8 cellular contexts compared by ENCODE assay signal in genomic region chr4:176321589-176321988, GRCh38. TPM values are rescaled to one million over a fixed set of nuclear protein-coding genes. Genes with fewer than 3 reads are reported as not detected.
A peak's percentile ranks its signal among the peaks of the same experiment; 100 is the strongest.
DNase-seq lines count a peak whose midpoint lies in the region; ATAC-seq and TF ChIP-seq lines count a peak whose summit lies in the region.

No MANE protein-coding gene starts in this region.

- peaks cover 3% of the 10 kb centered on the region; the same call in 1 of the 2 replicates for H3K4me1 ChIP-seq in iPS-20b (ENCODE audit: insufficient read depth, low read length)
- H3K4me1 ChIP-seq in thoracic aorta (ENCODE audit: control insufficient read depth in 1 of 2, low read depth in 2 of 2) = peaks cover 29 to 37% of the 10 kb centered on the region in 2 donors

- TF ChIP-seq CTCF in activated CD8-positive, alpha-beta T cell treated with anti-CD3 and anti-CD28 coated beads for 36 hours (IDR thresholded peaks at IDR 0.05) = no peak
- TF ChIP-seq CTCF in thoracic aorta (IDR thresholded peaks at IDR 0.05) = no peak

- CTCF ChIA-PET in activated CD8-positive, alpha-beta memory T cell treated with anti-CD3 and anti-CD28 coated beads, Interleukin-2, amount 10 ng/mL, durations not matched to agents 7 days and 5 days (lab: Charles Lee) = interaction anchor here (1.7 kb wide), 1 partner anchor 19 kb away, joined by 4 read pairs; no protein-coding TSS in a partner anchor
- CTCF ChIA-PET in activated CD8-positive, alpha-beta T cell treated with anti-CD3 and anti-CD28 coated beads for 36 hours (lab: Charles Lee) = interaction anchor here (1.4 kb wide), 1 partner anchor 19 kb away, joined by 3 read pairs; no protein-coding TSS in a partner anchor

- H3K4me3 Mint-ChIP-seq in activated CD8-positive, alpha-beta memory T cell treated with anti-CD3 and anti-CD28 coated beads, Interleukin-2, amount 10 ng/mL, durations not matched to agents 7 days and 5 days = peak overlapping the region; percentile 97
- H3K4me3 Mint-ChIP-seq in activated CD8-positive, alpha-beta T cell treated with anti-CD3 and anti-CD28 coated beads for 36 hours = peak overlapping the region; percentile 93

- no peaks in the 10 kb centered on the region for H3K9me3 Mint-ChIP-seq in activated CD8-positive, alpha-beta memory T cell treated with anti-CD3 and anti-CD28 coated beads, Interleukin-2, amount 10 ng/mL, durations not matched to agents 7 days and 5 days (ENCODE audit: low read depth)
- H3K9me3 Mint-ChIP-seq in activated CD8-positive, alpha-beta T cell treated with anti-CD3 and anti-CD28 coated beads for 36 hours = no peaks in the 10 kb centered on the region

- no peaks in the 10 kb centered on the region for H3K9me3 ChIP-seq in iPS-20b (ENCODE audit: insufficient read depth, low read depth, low read length)
- no peaks in the 10 kb centered on the region for H3K9me3 ChIP-seq in thoracic aorta

- peaks cover 23% of the 10 kb centered on the region for H3K36me3 Mint-ChIP-seq in activated CD8-positive, alpha-beta memory T cell treated with anti-CD3 and anti-CD28 coated beads, Interleukin-2, amount 10 ng/mL, durations not matched to agents 7 days and 5 days
- H3K36me3 Mint-ChIP-seq in activated CD8-positive, alpha-beta T cell treated with anti-CD3 and anti-CD28 coated beads for 36 hours (ENCODE audit: low read depth) = peaks cover 22% of the 10 kb centered on the region

- peaks cover 34% of the 10 kb centered on the region for H3K4me1 Mint-ChIP-seq in activated CD8-positive, alpha-beta memory T cell treated with anti-CD3 and anti-CD28 coated beads, Interleukin-2, amount 10 ng/mL, durations not matched to agents 7 days and 5 days
- H3K4me1 Mint-ChIP-seq in activated CD8-positive, alpha-beta T cell treated with anti-CD3 and anti-CD28 coated beads for 36 hours (ENCODE audit: low read depth) = peaks cover 34% of the 10 kb centered on the region

- POLR2A ChIA-PET in activated CD8-positive, alpha-beta T cell treated with anti-CD3 and anti-CD28 coated beads for 36 hours (lab: Charles Lee) = no interaction called here

- peak overlapping the region; percentile 95 for H3K27ac Mint-ChIP-seq in activated CD8-positive, alpha-beta memory T cell treated with anti-CD3 and anti-CD28 coated beads, Interleukin-2, amount 10 ng/mL, durations not matched to agents 7 days and 5 days
- H3K27ac Mint-ChIP-seq in activated CD8-positive, alpha-beta T cell treated with anti-CD3 and anti-CD28 coated beads for 36 hours = peak overlapping the region; percentile 93

- no peaks in the 10 kb centered on the region for H3K27me3 Mint-ChIP-seq in activated CD8-positive, alpha-beta memory T cell treated with anti-CD3 and anti-CD28 coated beads, Interleukin-2, amount 10 ng/mL, durations not matched to agents 7 days and 5 days
- H3K27me3 Mint-ChIP-seq in activated CD8-positive, alpha-beta T cell treated with anti-CD3 and anti-CD28 coated beads for 36 hours = no peaks in the 10 kb centered on the region

- intact Hi-C loops in activated CD8-positive, alpha-beta T cell treated with anti-CD3 and anti-CD28 coated beads for 36 hours (cut with micrococcal nuclease) = no loop called here

- H3K36me3 ChIP-seq in iPS-20b (ENCODE audit: insufficient read depth, low read depth, low read length) = 0 out of 2 replicates have a peak, but pooled peaks cover 3% of the 10 kb centered on the region
- no peaks in the 10 kb centered on the region for H3K36me3 ChIP-seq in thoracic aorta

- no peaks in the 10 kb centered on the region for H3K27me3 ChIP-seq in iPS-20b (ENCODE audit: insufficient read depth, low read length)
- H3K27me3 ChIP-seq in thoracic aorta (replicated peaks; ENCODE audit: insufficient read depth) = no peaks in the 10 kb centered on the region

- H3K27ac ChIP-seq in iPS-20b (ENCODE audit: low read length) = no peak overlapping the region
- H3K27ac ChIP-seq in thoracic aorta = peak overlapping the region; percentile 97 to 99

- H3K4me3 ChIP-seq in iPS-20b (ENCODE audit: low read length) = peak overlapping the region; percentile 86
- H3K4me3 ChIP-seq in thoracic aorta = peak overlapping the region; percentile 92

- H3K9ac ChIP-seq in iPS-20b (ENCODE audit: low read depth, low read length) = peak overlapping the region; percentile 14; the same call in 1 of the 2 replicates

- no peak for ATAC-seq in activated CD8-positive, alpha-beta memory T cell treated with anti-CD3 and anti-CD28 coated beads, Interleukin-2, amount 10 ng/mL, durations not matched to agents 7 days and 5 days
- no peak for ATAC-seq in activated CD8-positive, alpha-beta T cell treated with anti-CD3 and anti-CD28 coated beads for 36 hours
- ATAC-seq in thoracic aorta (ENCODE audit: insufficient number of reproducible peaks, low FRiP score, low read depth) (no peak), GM21786 (IDR thresholded peaks at IDR 0.05; ENCODE audit: unreplicated experiment) (no peak), GM21515 (IDR thresholded peaks at IDR 0.05; ENCODE audit: unreplicated experiment) (no peak)

- no peak for DNase-seq in activated CD8-positive, alpha-beta memory T cell treated with anti-CD3 and anti-CD28 coated beads, Interleukin-2, amount 10 ng/mL, durations not matched to agents 7 days and 5 days
- DNase-seq in activated CD8-positive, alpha-beta memory T cell treated with anti-CD3 and anti-CD28 coated beads, Interleukin-2, amount 50 U/mL, for 48 hours = no peak
- no peak for DNase-seq in activated CD8-positive, alpha-beta T cell treated with anti-CD3 and anti-CD28 coated beads for 36 hours
- DNase-seq in thoracic aorta (ENCODE audit: low spot score) (no peak), NCI-H1436 treated with DMSO at 0.1 percent for 48 hours (lab: John Stamatoyannopoulos, UW) (no peak)

RNA-seq across cellular contexts. Expression of gene SPCS3, which starts 1.8 kb away (rescaled TPM):
- 100 to 1,000 TPM; 154 to 169 TPM for total RNA-seq in activated CD8-positive, alpha-beta memory T cell treated with anti-CD3 and anti-CD28 coated beads, Interleukin-2, amount 10 ng/mL, durations not matched to agents 7 days and 5 days
- 100 to 1,000 TPM; 153 to 155 TPM for total RNA-seq in activated CD8-positive, alpha-beta T cell treated with anti-CD3 and anti-CD28 coated beads for 36 hours
- total RNA-seq in thoracic aorta = 10 to 100 TPM; 74.1 to 88.4 TPM

RNA-seq across cellular contexts. Expression of gene ASB5, which starts 52.6 kb away (rescaled TPM):
- total RNA-seq in activated CD8-positive, alpha-beta memory T cell treated with anti-CD3 and anti-CD28 coated beads, Interleukin-2, amount 10 ng/mL, durations not matched to agents 7 days and 5 days = not detected
- total RNA-seq in activated CD8-positive, alpha-beta T cell treated with anti-CD3 and anti-CD28 coated beads for 36 hours = not detected
- total RNA-seq in thoracic aorta = not detected
